ENCODE assay signal across 8 cellular contexts in the genomic region with DNA sequence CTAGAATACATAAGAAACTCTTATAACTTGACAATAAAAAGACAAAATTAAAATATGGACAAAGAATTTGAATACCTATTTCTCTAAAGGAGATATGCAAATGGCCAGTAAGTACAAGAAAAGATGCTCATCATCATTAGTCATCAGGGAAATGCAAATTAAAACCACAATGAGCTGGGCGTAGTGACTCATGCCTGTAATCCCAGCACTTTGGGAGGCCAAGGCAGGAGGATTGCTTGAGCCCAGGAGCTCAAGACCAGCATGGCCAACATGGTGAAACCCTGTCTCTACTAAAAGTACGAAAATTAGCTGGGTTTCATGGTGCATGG. TPM values are rescaled to one million over a fixed set of nuclear protein-coding genes. Genes with fewer than 3 reads are reported as not detected.
DNase-seq lines count a peak whose midpoint lies in the region; ATAC-seq, FAIRE-seq and TF ChIP-seq lines count a peak whose summit lies in the region.
"Not testable (repeated sequence)": the region's sequence is repeated elsewhere in the genome, so short reads cannot be mapped to it uniquely, and the experiment has no call there.

No MANE protein-coding gene starts in this region.

- not testable (repeated sequence) for H3K27me3 ChIP-seq in GM06990 (replicated peaks; ENCODE audit: control insufficient read depth, insufficient read depth, low read length)

- H3K9me3 Mint-ChIP-seq in activated CD8-positive, alpha-beta T cell treated with anti-CD3 and anti-CD28 coated beads for 36 hours: not testable (repeated sequence)

- peak; percentile 89 for FAIRE-seq in RCC 7860 (lab: Jason Lieb, UNC)

- intact Hi-C loops in activated CD8-positive, alpha-beta T cell treated with anti-CD3 and anti-CD28 coated beads for 36 hours (cut with micrococcal nuclease): not testable (repeated sequence)

- not testable (repeated sequence) for H3K4me3 ChIP-seq in GM06990 (replicated peaks; ENCODE audit: low read depth, low read length)

- H3K4me3 Mint-ChIP-seq in activated CD8-positive, alpha-beta T cell treated with anti-CD3 and anti-CD28 coated beads for 36 hours: not testable (repeated sequence)

- TF ChIP-seq CTCF in GM06990 (IDR thresholded peaks at IDR 0.05; ENCODE audit: insufficient read depth, low read length, poor library complexity, severe bottlenecking); activated CD8-positive, alpha-beta T cell treated with anti-CD3 and anti-CD28 coated beads for 36 hours (IDR thresholded peaks at IDR 0.05): not testable (repeated sequence)

- H3K27me3 Mint-ChIP-seq in activated CD8-positive, alpha-beta T cell treated with anti-CD3 and anti-CD28 coated beads for 36 hours: not testable (repeated sequence)

- CTCF ChIA-PET in activated CD8-positive, alpha-beta T cell treated with anti-CD3 and anti-CD28 coated beads for 36 hours (lab: Charles Lee): not testable (repeated sequence)

- peak; percentile 12 for DNase-seq in GM06990 (ENCODE audit: extremely low read depth, insufficient read length)
- DNase-seq in GOT3 (lab: John Stamatoyannopoulos, UW): peak; percentile 10
- DNase-seq in HT1080 (ENCODE audit: low read depth): peak; percentile 87
- DNase-seq in RCC 7860 (ENCODE audit: low spot score): peak; percentile 48
- DNase-seq in activated CD8-positive, alpha-beta T cell treated with anti-CD3 and anti-CD28 coated beads for 36 hours: peak; percentile 65
- peak; percentile 67 for DNase-seq in astrocyte of the hippocampus (ENCODE audit: low read depth, low spot score)
- DNase-seq in islet precursor cell: peak; percentile 57
- DNase-seq in stimulated activated naive CD8-positive, alpha-beta T cell treated with anti-CD3 and anti-CD28 coated beads, Interleukin-15, Interleukin-2, amounts not matched to agents 100 U/mL and 50 U/mL, for 24 hours: peak; percentile 16

- H3K27ac Mint-ChIP-seq in activated CD8-positive, alpha-beta T cell treated with anti-CD3 and anti-CD28 coated beads for 36 hours: peak overlapping the region; percentile 86

- not testable (repeated sequence) for H3K36me3 ChIP-seq in GM06990 (ENCODE audit: control insufficient read depth, insufficient read depth, low read length)

- peak; percentile 72 for ATAC-seq in activated CD8-positive, alpha-beta T cell treated with anti-CD3 and anti-CD28 coated beads for 36 hours
- peak; percentile 65 for ATAC-seq in stimulated activated naive CD8-positive, alpha-beta T cell treated with anti-CD3 and anti-CD28 coated beads, Interleukin-15, Interleukin-2, amounts not matched to agents 100 U/mL and 50 U/mL, for 24 hours

- POLR2A ChIA-PET in activated CD8-positive, alpha-beta T cell treated with anti-CD3 and anti-CD28 coated beads for 36 hours (lab: Charles Lee): interaction anchor here (1.3 to 1.8 kb wide), 2 partner anchors 9 to 12 kb away, joined by 4 to 5 read pairs; no protein-coding TSS in a partner anchor

- peaks cover 70% of the 10 kb centered on the region for H3K36me3 Mint-ChIP-seq in activated CD8-positive, alpha-beta T cell treated with anti-CD3 and anti-CD28 coated beads for 36 hours (ENCODE audit: low read depth)

- peaks cover 60% of the 10 kb centered on the region for H3K4me1 Mint-ChIP-seq in activated CD8-positive, alpha-beta T cell treated with anti-CD3 and anti-CD28 coated beads for 36 hours (ENCODE audit: low read depth)

RNA-seq across cellular contexts. Expression of gene RBBP7, which starts 14.1 kb away (rescaled TPM):
- 157 and 177 TPM in 2 replicates for total RNA-seq in HT1080 (2014; rRNA removed; shearing (Covaris generic))
- polyA plus RNA-seq in HT1080 (2015; cell fraction: cytosol; rRNA removed): 150 and 159 TPM in 2 replicates
- polyA plus RNA-seq in HT1080 (2015; cell fraction: nucleus; rRNA removed): 229 TPM in 2 replicates
- total RNA-seq in activated CD8-positive, alpha-beta T cell treated with anti-CD3 and anti-CD28 coated beads for 36 hours: 100 to 1,000 TPM; 197 to 201 TPM

Comparison
In these comparisons a context has a peak if more than half of its experiments do, and no peak if none do; other contexts are left out.
1. DNase-seq: peak in every context shown above with its lines; median percentile 87 in HT1080; 67 in astrocyte of the hippocampus; 65 in activated CD8-positive, alpha-beta T cell treated with anti-CD3 and anti-CD28 coated beads for 36 hours; 57 in islet precursor cell; 48 in RCC 7860; 16 in stimulated activated naive CD8-positive, alpha-beta T cell treated with anti-CD3 and anti-CD28 coated beads, Interleukin-15, Interleukin-2, amounts not matched to agents 100 U/mL and 50 U/mL, for 24 hours; 12 in GM06990; 10 in GOT3.